8 cellular contexts compared by ENCODE assay signal in the genomic region with DNA sequence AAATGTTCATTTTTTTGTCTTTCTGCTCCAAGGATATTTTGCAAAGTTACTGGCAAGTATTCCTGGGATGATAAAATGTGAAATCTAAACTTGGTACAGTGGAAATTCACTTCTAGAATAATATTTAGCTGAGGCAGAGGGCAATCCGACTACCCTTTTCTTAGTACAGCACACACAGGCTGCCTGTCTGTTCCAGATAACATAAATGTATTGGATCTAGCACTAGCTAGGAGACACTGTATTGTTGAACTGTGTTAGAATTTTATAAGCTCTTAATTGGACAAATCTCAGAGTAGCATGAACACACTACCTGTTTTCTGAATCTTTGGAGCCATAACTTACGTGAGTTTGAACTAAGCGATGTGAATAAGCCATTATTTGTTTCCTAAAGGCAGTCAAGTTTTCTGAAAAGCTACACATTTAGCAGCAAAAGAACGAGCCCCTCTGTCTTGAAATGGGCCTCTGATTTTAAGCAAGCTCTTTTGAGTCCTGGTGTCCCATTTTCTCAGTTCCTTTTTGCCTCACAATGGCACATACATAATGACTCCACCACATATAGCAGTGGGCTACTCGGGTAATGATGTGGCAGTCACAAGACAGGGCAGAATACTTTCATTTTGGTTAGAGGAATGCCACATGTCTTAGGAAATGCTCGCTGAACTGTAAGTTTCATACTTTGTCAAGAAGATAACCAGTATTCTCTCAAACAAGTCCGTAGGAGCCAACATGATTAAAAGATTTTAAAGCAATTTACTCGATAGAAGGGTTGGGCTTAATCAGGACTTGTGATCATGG.
DNase-seq lines count a peak whose midpoint lies in the region; FAIRE-seq and TF ChIP-seq lines count a peak whose summit lies in the region.

No MANE protein-coding gene starts in this region.

- H3K79me2 ChIP-seq in GM23248 (ENCODE audit: insufficient read depth), result no peaks in the 10 kb centered on the region

- no peaks in the 10 kb centered on the region for H3K9me2 ChIP-seq in GM23248 (ENCODE audit: insufficient read depth)

- H3K9ac ChIP-seq in GM23248, result peak overlapping the region; percentile 81

- no peaks in the 10 kb centered on the region for H3F3A ChIP-seq in GM23248 (ENCODE audit: insufficient read depth)

- in situ Hi-C loops in GM23248 (cut with MboI), result loop anchor here (10.0 kb wide), 1 partner anchor 574 kb away; no protein-coding TSS in a partner anchor

- H3K27ac ChIP-seq in GM23248, result peak overlapping the region; percentile 63
- peak overlapping the region; percentile 40 to 63 (median 58) for H3K27ac ChIP-seq in esophagus muscularis mucosa (replicated peaks in 1 of 4)

- peak overlapping the region; percentile 95 for H2AFZ ChIP-seq in GM23248

- H3K4me1 ChIP-seq in GM23248 (ENCODE audit: insufficient read depth) (peaks cover 22% of the 10 kb centered on the region), esophagus muscularis mucosa (no peaks in the 10 kb centered on the region)

- WGBS in GM23248 (ENCODE audit: low coverage in 1 of 2, low lambda C conversion rate in 2 of 2, missing lambda C conversion rate in 2 of 2), 2 experiments, result 9 to 10% methylated on average over 8 of the region's 8 CpGs
- WGBS in esophagus muscularis mucosa, result 48% methylated on average over 8 of the region's 8 CpGs

- no peaks in the 10 kb centered on the region for H3K27me3 ChIP-seq in GM23248 (replicated peaks; ENCODE audit: insufficient read depth)
- no peaks in the 10 kb centered on the region for H3K27me3 ChIP-seq in esophagus muscularis mucosa

- TF ChIP-seq CTCF in esophagus muscularis mucosa (IDR thresholded peaks at IDR 0.05), result no peak

- intact Hi-C loops in esophagus muscularis mucosa (cut with DNase I), result no loop called here

- no peak for TF ChIP-seq POLR2A in esophagus muscularis mucosa (IDR thresholded peaks at IDR 0.05; ENCODE audit: low read depth)

- H3K4me3 ChIP-seq in GM23248 (peak overlapping the region; percentile 70), esophagus muscularis mucosa (peak overlapping the region; percentile 2 to 46 (median 34))

- peak overlapping the region; percentile 95 for H3K4me2 ChIP-seq in GM23248 (ENCODE audit: unreplicated experiment)

- H3K36me3 ChIP-seq in GM23248 (ENCODE audit: low read depth), result no peaks in the 10 kb centered on the region
- H3K36me3 ChIP-seq in esophagus muscularis mucosa, result no peaks in the 10 kb centered on the region

- TF ChIP-seq EP300 in esophagus muscularis mucosa (IDR thresholded peaks at IDR 0.05), result no peak

- no peaks in the 10 kb centered on the region for H3K9me3 ChIP-seq in GM23248 (ENCODE audit: low read depth)
- H3K9me3 ChIP-seq in esophagus muscularis mucosa, result no peaks in the 10 kb centered on the region

- no peaks in the 10 kb centered on the region for H4K20me1 ChIP-seq in GM23248 (ENCODE audit: insufficient read depth)

- peak; percentile 8 for DNase-seq in GM18507 (ENCODE audit: extremely low spot score, insufficient read length, low read depth)
- DNase-seq in GM23248, result peak; percentile 79
- peak; percentile 62 for DNase-seq in NAMALWA (ENCODE audit: low spot score)
- DNase-seq in esophagus muscularis mucosa (ENCODE audit: extremely low spot score), result no peak
- DNase-seq in pons (ENCODE audit: low spot score), result peak; percentile 73
- no peak for DNase-seq in NCI-H1417 (lab: John Stamatoyannopoulos, UW)
- DNase-seq in dermis blood vessel endothelial cell, result no peak
- DNase-seq in occipital lobe (lab: John Stamatoyannopoulos, UW), result no peak

- FAIRE-seq in GM18507 (lab: Jason Lieb, UNC), result peak; percentile 87

Comparison
In these comparisons a context has a peak if more than half of its experiments do, and no peak if none do; other contexts are left out.
1. DNase-seq: peak in GM18507 (single experiment), GM23248 (single experiment), NAMALWA (single experiment) and pons (single experiment); none in esophagus muscularis mucosa (single experiment), NCI-H1417 (0 of 3), dermis blood vessel endothelial cell (single experiment) and occipital lobe (single experiment).